Comparison of ENCODE assay signal across 1 cellular context in the genomic region with DNA sequence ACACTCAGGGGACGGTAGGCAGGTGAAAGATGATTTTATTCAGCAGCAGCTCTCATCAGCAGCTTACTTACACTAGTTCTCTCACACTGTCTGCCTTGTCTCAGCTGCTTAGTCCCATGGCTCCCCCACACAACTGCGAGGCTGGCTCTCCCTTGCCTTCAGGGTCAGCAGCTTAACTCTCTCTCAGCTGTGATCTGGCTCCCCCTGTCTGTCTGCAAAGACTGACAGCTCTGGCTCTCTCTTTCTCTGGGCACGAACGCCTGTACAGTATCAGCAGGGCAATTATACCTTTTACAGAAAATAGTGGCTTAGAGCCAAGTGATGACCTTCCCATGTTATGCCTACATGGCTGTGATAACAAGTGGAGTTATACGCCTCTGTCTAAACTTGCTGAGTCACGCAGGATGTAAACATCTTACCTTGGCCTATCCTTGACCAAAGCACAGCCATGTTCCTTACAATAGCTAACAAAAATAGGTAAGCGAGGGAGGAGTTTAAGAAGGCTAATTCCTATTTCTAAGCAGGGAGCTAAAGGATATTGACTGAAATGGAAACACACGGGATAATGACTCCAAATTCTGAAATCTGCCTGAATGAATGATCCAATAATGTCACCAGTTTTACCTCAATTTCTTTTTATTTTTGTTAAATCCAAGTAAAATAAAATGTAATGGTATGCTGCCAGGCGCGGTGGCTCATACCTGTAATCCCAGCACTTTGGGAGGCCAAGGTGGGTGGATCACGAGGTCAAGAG.
TF ChIP-seq lines count a peak whose summit lies in the region.

No MANE protein-coding gene starts in this region.

TF ChIP-seq in H1, 55 proteins besides CTCF, POLR2A, EP300 and RAD21:
- no peak for TF ChIP-seq ATF3 (IDR thresholded peaks at IDR 0.05; ENCODE audit: insufficient read depth, low read depth, low read length)
- TF ChIP-seq SIN3A (conservative IDR thresholded peaks at IDR 0.05 in 1 of 2, IDR thresholded peaks at IDR 0.05 in 1 of 2; ENCODE audit: low read depth in 1 of 2, low read length in 2 of 2), result peak in 1 of 2 experiments; percentile 69; a peak in 1 of 4 replicates
